In the genomic region with DNA sequence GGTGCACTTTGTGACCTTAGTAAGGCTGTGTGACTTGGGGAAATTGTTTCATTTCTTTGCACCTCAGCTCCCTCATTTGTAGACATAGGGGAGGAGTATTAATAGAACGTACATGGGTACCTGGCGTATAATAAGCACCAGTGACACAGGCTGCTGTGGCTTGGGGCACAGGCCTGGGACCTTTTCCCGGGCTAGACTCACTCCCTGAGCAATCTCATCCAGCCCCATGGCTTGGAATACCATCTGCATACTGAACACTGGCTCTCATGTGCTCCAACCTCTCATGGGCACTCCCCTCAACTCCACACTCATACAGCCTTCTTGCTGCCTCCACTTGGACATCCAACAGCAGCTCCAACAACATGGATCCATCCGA, we compare ENCODE assay signal across 11 cellular contexts. TPM values are rescaled to one million over a fixed set of nuclear protein-coding genes. Genes with fewer than 3 reads are reported as not detected.
DNase-seq lines count a peak whose midpoint lies in the region; ATAC-seq and TF ChIP-seq lines count a peak whose summit lies in the region.
"Had no signal": no experiment of that assay in that cellular context is flagged by ENCODE, and none has a peak within 500 bp of the region (broad histone marks: within the 10 kb centered on the region; RNA-seq: fewer than 3 reads in every experiment).

No MANE protein-coding gene starts in this region.

- CTCF ChIA-PET in HCT116 (lab: Charles Lee) = interaction anchor here (1.0 to 2.9 kb wide), 9 partner anchors 8 to 31 kb away, joined by 3 to 14 read pairs (median 4); no protein-coding TSS in a partner anchor

- WGBS in lung, 2 donors = 73 to 90% methylated on average over 4 of the region's 4 CpGs

- peak overlapping the region; percentile 79 for H3K27ac ChIP-seq in HCT116 (ENCODE audit: low read depth, low read length)
- peak overlapping the region; percentile 30 for H3K27ac ChIP-seq in colonic mucosa
- peak overlapping the region; percentile 98 to 99 for H3K27ac ChIP-seq in lung (ENCODE audit: low read depth in 1 of 2, low read length in 1 of 2)
- peak overlapping the region; percentile 98 for H3K27ac ChIP-seq in stomach smooth muscle (ENCODE audit: low read length)

- H4K20me1 ChIP-seq in HCT116 (ENCODE audit: insufficient read depth) = no peaks in the 10 kb centered on the region

- no TSS peak for BruUV-seq in HCT116 (replicated peaks; lab: Mats Ljungman, UMichigan)

- POLR2A ChIA-PET in HCT116 (lab: Charles Lee) = interaction anchor here (0.9 to 2.6 kb wide), 6 partner anchors 12 to 109 kb away, joined by 3 to 10 read pairs (median 6); no protein-coding TSS in a partner anchor

- TF ChIP-seq RAD21 in HCT116 (IDR thresholded peaks at IDR 0.05; ENCODE audit: low read depth) = no peak

- intact Hi-C loops in HCT116 (cut with micrococcal nuclease) = no loop called here
- intact Hi-C loops in colonic mucosa (cut with DNase I) = loop anchor here (5.0 kb wide), 2 partner anchors 66 to 96 kb away; partner anchors contain the start of genes CUEDC1 and VEZF1

- ATAC-seq in HCT116 (peak; percentile 15), lung (ENCODE audit: insufficient read depth, low FRiP score) (no peak), GM21723 (IDR thresholded peaks at IDR 0.05; ENCODE audit: unreplicated experiment) (no peak)
- ATAC-seq: activated CD4-positive, CD25-positive, alpha-beta regulatory T cell treated with anti-CD3 and anti-CD28 coated beads, Interleukin-2, amount 50 U/mL, for 24 hours had no signal

- H3K4me3 ChIP-seq in HCT116 (replicated peaks in 1 of 2; ENCODE audit: low read depth in 1 of 2, low read length in 2 of 2) (peak overlapping the region in 1 of 2 experiments; percentile 16; a peak in 2 of 4 replicates), colonic mucosa (no peak overlapping the region), lung (no peak overlapping the region), stomach smooth muscle (ENCODE audit: low read length in 2 of 2) (peak overlapping the region in 1 of 2 donors; percentile 15)

- TF ChIP-seq POLR2A in HCT116 (IDR thresholded peaks at IDR 0.05; ENCODE audit: borderline replicate concordance, extremely low read depth, insufficient read depth, insufficient read length) = no peak

- peak overlapping the region; percentile 63 for H3K9ac ChIP-seq in HCT116 (ENCODE audit: low read length)
- H3K9ac ChIP-seq in colonic mucosa (ENCODE audit: low read depth in 2 of 2, low read length in 2 of 2) = peak overlapping the region in 1 of 2 donors; percentile 59
- peak overlapping the region; percentile 4 to 36 for H3K9ac ChIP-seq in stomach smooth muscle (ENCODE audit: low read length in 2 of 2)

- no peaks in the 10 kb centered on the region; a peak in 1 of 4 replicates for H3K36me3 ChIP-seq in HCT116 (ENCODE audit: control insufficient read depth in 1 of 2, insufficient read depth in 2 of 2, low read length in 2 of 2)
- H3K36me3 ChIP-seq in colonic mucosa = no peaks in the 10 kb centered on the region
- H3K36me3 ChIP-seq in lung (ENCODE audit: control insufficient read depth in 2 of 2, insufficient read depth in 2 of 2, low read length in 2 of 2) = no peaks in the 10 kb centered on the region
- no peaks in the 10 kb centered on the region for H3K36me3 ChIP-seq in stomach smooth muscle (ENCODE audit: control insufficient read depth in 2 of 2, insufficient read depth in 2 of 2, low read length in 2 of 2)

- H3K9me3 ChIP-seq in HCT116 (ENCODE audit: control insufficient read depth in 1 of 2, insufficient read depth in 1 of 2, low read depth in 1 of 2, low read length in 2 of 2) = no peaks in the 10 kb centered on the region; a peak in 1 of 4 replicates
- no peaks in the 10 kb centered on the region for H3K9me3 ChIP-seq in colonic mucosa
- H3K9me3 ChIP-seq in lung (ENCODE audit: control insufficient read depth in 2 of 2, insufficient read depth in 1 of 2, low read length in 1 of 2) = no peaks in the 10 kb centered on the region
- H3K9me3 ChIP-seq in stomach smooth muscle (ENCODE audit: control insufficient read depth in 2 of 2, low read length in 2 of 2) = no peaks in the 10 kb centered on the region

- H3K9me2 ChIP-seq in HCT116 (ENCODE audit: insufficient read depth) = no peaks in the 10 kb centered on the region

- H3K79me2 ChIP-seq in HCT116 (ENCODE audit: insufficient read depth, low read length) = peaks cover 43% of the 10 kb centered on the region

- H3K4me2 ChIP-seq in HCT116 (ENCODE audit: low read length) = peak overlapping the region; percentile 71

- H2AFZ ChIP-seq in HCT116 (ENCODE audit: low read depth, low read length, poor library complexity, severe bottlenecking) = no peak overlapping the region

- H3K4me1 ChIP-seq in HCT116 (ENCODE audit: control insufficient read depth in 1 of 2, insufficient read depth in 2 of 2, low read length in 2 of 2) = peaks cover 67 to 78% of the 10 kb centered on the region in 2 experiments
- peaks cover 4% of the 10 kb centered on the region for H3K4me1 ChIP-seq in colonic mucosa
- H3K4me1 ChIP-seq in lung (ENCODE audit: control insufficient read depth in 2 of 2, insufficient read depth in 2 of 2, low read length in 2 of 2) = peaks cover 30 to 33% of the 10 kb centered on the region in 2 donors
- peaks cover 78% of the 10 kb centered on the region for H3K4me1 ChIP-seq in stomach smooth muscle (ENCODE audit: control insufficient read depth, insufficient read depth, low read length)

- DNase-seq in HCT116 (ENCODE audit: low read depth, low spot score) = no peak
- no peak for DNase-seq in colonic mucosa
- no peak for DNase-seq in lung (ENCODE audit: low spot score)
- DNase-seq in activated CD4-positive, alpha-beta T cell treated with anti-CD3 and anti-CD28 coated beads for 4 hours = no peak
- DNase-seq in globus pallidus (ENCODE audit: low spot score) = no peak
- DNase-seq in activated CD4-positive, CD25-positive, alpha-beta regulatory T cell treated with anti-CD3 and anti-CD28 coated beads, Interleukin-2, amount 50 U/mL, for 72 hours = no peak
- DNase-seq: CD4-positive, alpha-beta T cell; NCI-H748 treated with DMSO at 0.1 percent for 48 hours had no signal

- TF ChIP-seq CTCF in HCT116 (IDR thresholded peaks at IDR 0.05 in 2 of 3, conservative IDR thresholded peaks at IDR 0.05 in 1 of 3; ENCODE audit: borderline replicate concordance in 1 of 3, insufficient read depth in 1 of 3, low read depth in 2 of 3, low read length in 2 of 3) (no peak), colonic mucosa (IDR thresholded peaks at IDR 0.05) (no peak), lung (IDR thresholded peaks at IDR 0.05; ENCODE audit: control extremely low read depth, extremely low read depth) (no peak)

- RAD21 ChIA-PET in HCT116 (lab: Charles Lee; ENCODE audit: low non-redundant PET in 1 of 2, low total read pairs in 2 of 2, uncharacterized antibody in 2 of 2, unreplicated experiment in 2 of 2) = interaction anchor here (0.6 to 1.3 kb wide), 3 partner anchors 30 to 46 kb away, joined by 3 to 7 read pairs (median 5); no protein-coding TSS in a partner anchor

- no peaks in the 10 kb centered on the region for H3K27me3 ChIP-seq in HCT116 (ENCODE audit: insufficient read depth, low read length)
- H3K27me3 ChIP-seq in colonic mucosa = no peaks in the 10 kb centered on the region
- no peaks in the 10 kb centered on the region for H3K27me3 ChIP-seq in lung (ENCODE audit: control insufficient read depth, insufficient read depth)
- no peaks in the 10 kb centered on the region for H3K27me3 ChIP-seq in stomach smooth muscle (ENCODE audit: control insufficient read depth in 1 of 2, insufficient read depth in 2 of 2, low read length in 2 of 2)

TF ChIP-seq in HCT116, 20 proteins besides CTCF, POLR2A, EP300 and RAD21:
- TF ChIP-seq ZFX (IDR thresholded peaks at IDR 0.05) (no peak), SIN3A (IDR thresholded peaks at IDR 0.05; ENCODE audit: low read depth) (no peak), EGR1 (IDR thresholded peaks at IDR 0.05; ENCODE audit: low read depth) (no peak), SRF (IDR thresholded peaks at IDR 0.05; ENCODE audit: low read depth) (no peak), CBX3 (IDR thresholded peaks at IDR 0.05; ENCODE audit: low read depth) (no peak), EZH2 (IDR thresholded peaks at IDR 0.05) (no peak), CEBPB (IDR thresholded peaks at IDR 0.05; ENCODE audit: low read depth) (no peak), YY1 (IDR thresholded peaks at IDR 0.05; ENCODE audit: extremely low read depth, insufficient replicate concordance, low read depth, low read length) (no peak), TCF7L2 (IDR thresholded peaks at IDR 0.05; ENCODE audit: borderline replicate concordance, extremely low read depth, insufficient read depth, insufficient read length) (no peak)
- TF ChIP-seq, protein P1, sequence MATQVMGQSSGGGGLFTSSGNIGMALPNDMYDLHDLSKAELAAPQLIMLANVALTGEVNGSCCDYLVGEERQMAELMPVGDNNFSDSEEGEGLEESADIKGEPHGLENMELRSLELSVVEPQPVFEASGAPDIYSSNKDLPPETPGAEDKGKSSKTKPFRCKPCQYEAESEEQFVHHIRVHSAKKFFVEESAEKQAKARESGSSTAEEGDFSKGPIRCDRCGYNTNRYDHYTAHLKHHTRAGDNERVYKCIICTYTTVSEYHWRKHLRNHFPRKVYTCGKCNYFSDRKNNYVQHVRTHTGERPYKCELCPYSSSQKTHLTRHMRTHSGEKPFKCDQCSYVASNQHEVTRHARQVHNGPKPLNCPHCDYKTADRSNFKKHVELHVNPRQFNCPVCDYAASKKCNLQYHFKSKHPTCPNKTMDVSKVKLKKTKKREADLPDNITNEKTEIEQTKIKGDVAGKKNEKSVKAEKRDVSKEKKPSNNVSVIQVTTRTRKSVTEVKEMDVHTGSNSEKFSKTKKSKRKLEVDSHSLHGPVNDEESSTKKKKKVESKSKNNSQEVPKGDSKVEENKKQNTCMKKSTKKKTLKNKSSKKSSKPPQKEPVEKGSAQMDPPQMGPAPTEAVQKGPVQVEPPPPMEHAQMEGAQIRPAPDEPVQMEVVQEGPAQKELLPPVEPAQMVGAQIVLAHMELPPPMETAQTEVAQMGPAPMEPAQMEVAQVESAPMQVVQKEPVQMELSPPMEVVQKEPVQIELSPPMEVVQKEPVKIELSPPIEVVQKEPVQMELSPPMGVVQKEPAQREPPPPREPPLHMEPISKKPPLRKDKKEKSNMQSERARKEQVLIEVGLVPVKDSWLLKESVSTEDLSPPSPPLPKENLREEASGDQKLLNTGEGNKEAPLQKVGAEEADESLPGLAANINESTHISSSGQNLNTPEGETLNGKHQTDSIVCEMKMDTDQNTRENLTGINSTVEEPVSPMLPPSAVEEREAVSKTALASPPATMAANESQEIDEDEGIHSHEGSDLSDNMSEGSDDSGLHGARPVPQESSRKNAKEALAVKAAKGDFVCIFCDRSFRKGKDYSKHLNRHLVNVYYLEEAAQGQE (IDR thresholded peaks at IDR 0.05; ENCODE audit: low read depth) = no peak

RNA-seq across cellular contexts. Expression of gene MRPS23, which starts 41.0 kb away (rescaled TPM):
- total RNA-seq in HCT116 (2021; ENCODE audit: unreplicated experiment) = 109 TPM
- polyA plus RNA-seq in HCT116 (2012) = 69.5 and 101 TPM in 2 replicates
- 10 to 100 TPM; 19.3 to 43.6 TPM for total RNA-seq in colonic mucosa
- 10 to 100 TPM; 15.7 to 43.2 TPM for total RNA-seq in lung
- 10 to 100 TPM; 19.9 to 44.9 TPM for polyA plus RNA-seq in lung

Comparison
In these comparisons a context has a peak if more than half of its experiments do, and no peak if none do; other contexts are left out.
1. H3K27ac ChIP-seq: peak in every context shown above with its lines; median percentile 98 in lung; 98 in stomach smooth muscle; 79 in HCT116; 30 in colonic mucosa.